11 cellular contexts compared by ENCODE assay signal in the genomic region with DNA sequence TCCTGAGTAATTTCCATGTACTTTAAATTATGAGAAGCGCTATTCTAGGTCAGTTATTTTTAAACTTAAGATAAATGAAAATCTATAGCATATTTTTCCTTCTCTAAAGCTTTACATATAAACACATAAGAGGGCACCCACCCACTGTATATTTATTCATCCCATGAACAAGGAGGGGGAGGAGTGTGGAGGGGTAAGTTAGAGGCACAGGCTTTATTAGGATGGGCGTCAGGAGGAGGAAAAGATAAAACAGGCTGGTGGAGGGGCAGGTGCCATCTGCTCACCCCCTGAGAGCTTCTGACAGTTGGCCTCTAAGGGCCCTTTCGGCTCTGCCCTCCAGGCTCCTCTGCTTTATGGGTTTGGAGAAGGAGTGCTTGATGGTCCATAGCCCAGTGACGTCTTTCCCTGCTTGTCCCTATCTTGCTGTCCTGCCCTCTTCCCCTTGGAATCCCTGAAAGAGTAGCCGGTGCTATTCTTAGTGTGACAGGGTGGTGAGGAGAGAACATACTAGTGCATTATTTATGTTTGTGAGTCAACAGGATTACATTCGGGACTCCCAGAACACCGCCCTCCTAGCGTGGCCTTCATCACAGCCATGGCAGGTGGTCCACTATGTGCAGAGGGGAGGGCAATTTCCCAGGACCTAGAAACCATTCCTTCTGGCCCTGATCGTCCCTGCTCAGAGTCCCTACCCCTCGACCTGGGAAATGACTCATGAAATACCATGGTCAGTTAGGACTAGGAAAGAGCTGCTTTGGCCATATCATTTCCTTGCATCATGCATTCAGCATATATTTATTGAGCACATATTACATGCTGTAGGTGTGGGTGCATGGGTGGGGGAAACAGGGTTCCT. TPM values are rescaled to one million over a fixed set of nuclear protein-coding genes. Genes with fewer than 3 reads are reported as not detected.
DNase-seq lines count a peak whose midpoint lies in the region; ATAC-seq and TF ChIP-seq lines count a peak whose summit lies in the region.
"Had no signal": no experiment of that assay in that cellular context is flagged by ENCODE, and none has a peak within 500 bp of the region (broad histone marks: within the 10 kb centered on the region; RNA-seq: fewer than 3 reads in every experiment).

No MANE protein-coding gene starts in this region.

- TF ChIP-seq CTCF in fibroblast of lung (conservative IDR thresholded peaks at IDR 0.05 in 1 of 2, IDR thresholded peaks at IDR 0.05 in 1 of 2; ENCODE audit: low read depth in 1 of 2, low read length in 2 of 2): no peak
- no peak for TF ChIP-seq CTCF in osteoblast (IDR thresholded peaks at IDR 0.05; ENCODE audit: extremely low read depth, low read depth, low read length)
- TF ChIP-seq CTCF in prostate gland (IDR thresholded peaks at IDR 0.05): no peak

- no peak for TF ChIP-seq POLR2A in prostate gland (IDR thresholded peaks at IDR 0.05)

- no peak for ATAC-seq in activated CD4-positive, CD25-positive, alpha-beta regulatory T cell treated with anti-CD3 and anti-CD28 coated beads, Interleukin-2, amount 50 U/mL, for 24 hours

- no peaks in the 10 kb centered on the region for H3K27me3 ChIP-seq in fibroblast of lung (ENCODE audit: control insufficient read depth, insufficient read depth, low read length)
- H3K27me3 ChIP-seq in osteoblast (ENCODE audit: insufficient read depth, low read length): no peaks in the 10 kb centered on the region
- H3K27me3 ChIP-seq in prostate gland (replicated peaks; ENCODE audit: insufficient read depth): no peaks in the 10 kb centered on the region

- intact Hi-C loops in prostate gland (cut with DNase I): no loop called here

- 54% methylated on average over 10 of the region's 10 CpGs for WGBS in prostate gland

- H3K9me3 ChIP-seq in fibroblast of lung (ENCODE audit: control insufficient read depth, insufficient read depth, low read depth, low read length) (no peaks in the 10 kb centered on the region), osteoblast (ENCODE audit: low read depth, low read length) (no peaks in the 10 kb centered on the region), prostate gland (no peaks in the 10 kb centered on the region)

- H3K4me3 ChIP-seq in fibroblast of lung (replicated peaks in 1 of 4; ENCODE audit: control extremely low read depth in 1 of 4, insufficient read depth in 1 of 4, low read depth in 3 of 4, low read length in 4 of 4) (no peak overlapping the region), osteoblast (ENCODE audit: insufficient read depth, low read length) (no peak overlapping the region), prostate gland (no peak overlapping the region)

- H3K4me2 ChIP-seq in fibroblast of lung (ENCODE audit: extremely low read depth, insufficient read depth, low read length) (no peak overlapping the region), osteoblast (ENCODE audit: insufficient read depth, low read length) (no peak overlapping the region)

- H3K79me2 ChIP-seq in fibroblast of lung (ENCODE audit: control insufficient read depth, insufficient read depth, low read length): no peaks in the 10 kb centered on the region
- no peaks in the 10 kb centered on the region for H3K79me2 ChIP-seq in osteoblast (ENCODE audit: insufficient read depth, low read length)

- H4K20me1 ChIP-seq in fibroblast of lung (ENCODE audit: control insufficient read depth, extremely low read depth, insufficient read depth, low read length): no peaks in the 10 kb centered on the region
- H4K20me1 ChIP-seq in osteoblast (ENCODE audit: insufficient read depth, low read length): no peaks in the 10 kb centered on the region

- H3K36me3 ChIP-seq in fibroblast of lung (ENCODE audit: control insufficient read depth, insufficient read depth, low read length) (no peaks in the 10 kb centered on the region), osteoblast (ENCODE audit: insufficient read depth, low read length) (no peaks in the 10 kb centered on the region), prostate gland (no peaks in the 10 kb centered on the region)

- no peak overlapping the region for H3K9ac ChIP-seq in fibroblast of lung (ENCODE audit: insufficient read depth, low read length)

- H3K4me1 ChIP-seq in fibroblast of lung (ENCODE audit: control insufficient read depth, extremely low read depth, insufficient read depth, low read length): peaks cover 26% of the 10 kb centered on the region
- H3K4me1 ChIP-seq in osteoblast (ENCODE audit: insufficient read depth, low read length): peaks cover 31% of the 10 kb centered on the region
- peaks cover under 1% of the 10 kb centered on the region for H3K4me1 ChIP-seq in prostate gland (replicated peaks)

- no peak overlapping the region for H3K27ac ChIP-seq in fibroblast of lung (ENCODE audit: insufficient read depth, low read length)
- no peak overlapping the region for H3K27ac ChIP-seq in osteoblast (ENCODE audit: low read depth, low read length)
- peak overlapping the region in 1 of 2 donors; percentile 43 for H3K27ac ChIP-seq in prostate gland

- H2AFZ ChIP-seq in fibroblast of lung (ENCODE audit: low read length) (no peak overlapping the region), osteoblast (ENCODE audit: low read length) (no peak overlapping the region)

- DNase-seq in EL (peak; percentile 68), NCI-H82 (lab: John Stamatoyannopoulos, UW) (peak; percentile 83), fibroblast of lung (ENCODE audit: low read depth in 2 of 2) (peak; percentile 66 to 79), osteoblast (ENCODE audit: insufficient read length, low spot score, missing footprints) (peak; percentile 73), prostate gland (ENCODE audit: low spot score) (no peak), NCI-H1048 (lab: John Stamatoyannopoulos, UW) (no peak), ecto neural progenitor cell (ENCODE audit: low spot score) (no peak)
- DNase-seq: aorta, NCI-H774, small intestine had no signal

RNA-seq across cellular contexts. Expression of gene SYNPO, which starts 7.9 kb away (rescaled TPM):
- 5.6 and 6.6 TPM in 2 replicates for total RNA-seq in fibroblast of lung
- polyA plus RNA-seq in fibroblast of lung: 9.8 and 10.5 TPM in 2 replicates
- 25.0 and 50.9 TPM in 2 replicates for polyA plus RNA-seq in fibroblast of lung (2012)
- 115 and 181 TPM in 2 replicates for polyA minus RNA-seq in fibroblast of lung (ENCODE audit: low replicate concordance)
- total RNA-seq in osteoblast: 2.7 and 4.0 TPM in 2 replicates
- 10 to 100 TPM; 13.7 to 61.0 TPM for total RNA-seq in prostate gland

RNA-seq across cellular contexts. Expression of gene MYOZ3, which starts 28.5 kb away (rescaled TPM):
- total RNA-seq in fibroblast of lung (0.33 and 0.77 TPM in 2 replicates), osteoblast (under 0.01 TPM in 1 of 2 replicates, not detected in the other), prostate gland (10 to 100 TPM in 1 of 2 donors, 1 to 10 TPM in 1; 1.2 to 14.1 TPM)
- polyA plus RNA-seq in fibroblast of lung: 0.14 and 0.26 TPM in 2 replicates
- 0.14 and 0.17 TPM in 2 replicates for polyA plus RNA-seq in fibroblast of lung (2012)
- 2.4 TPM in 1 of 2 replicates, not detected in the other for polyA minus RNA-seq in fibroblast of lung (ENCODE audit: low replicate concordance)

Comparison
In these comparisons a context has a peak if more than half of its experiments do, and no peak if none do; other contexts are left out.
1. DNase-seq: peak in EL (single experiment), NCI-H82 (single experiment), fibroblast of lung (2 of 2) and osteoblast (single experiment); none in prostate gland (single experiment), NCI-H1048 (single experiment) and ecto neural progenitor cell (single experiment).